In genomic region chr5:33936381-33937016, GRCh38 we compare ENCODE assay signal across 11 cellular contexts. TPM values are rescaled to one million over a fixed set of nuclear protein-coding genes. Genes with fewer than 3 reads are reported as not detected.
DNase-seq lines count a peak whose midpoint lies in the region; ATAC-seq and TF ChIP-seq lines count a peak whose summit lies in the region.
"Had no signal": no experiment of that assay in that cellular context is flagged by ENCODE, and none has a peak within 500 bp of the region (broad histone marks: within the 10 kb centered on the region; RNA-seq: fewer than 3 reads in every experiment).

RXFP3 (plus strand) TSS chr5:33936386; CDS start chr5:33936741, 355 bp downstream.

- H3K9ac ChIP-seq in neural cell (ENCODE audit: low read length) = peak within 1 kb of the TSS; percentile 35

- no peak within 1 kb of the TSS for H2AFZ ChIP-seq in neural cell (ENCODE audit: low read depth, low read length)

- TF ChIP-seq CTCF in fibroblast of villous mesenchyme (IDR thresholded peaks at IDR 0.05; ENCODE audit: insufficient read depth, low read depth, low read length) (no peak), neural cell (IDR thresholded peaks at IDR 0.05; ENCODE audit: poor library complexity, severe bottlenecking) (no peak)

- peak within 1 kb of the TSS; percentile 46 for H3K4me2 ChIP-seq in neural cell (ENCODE audit: low read length)

- no peak for TF ChIP-seq RAD21 in neural cell (conservative IDR thresholded peaks at IDR 0.05)

- no peak for ATAC-seq in HG02870 (IDR thresholded peaks at IDR 0.05; ENCODE audit: unreplicated experiment)
- ATAC-seq in GM19035 (IDR thresholded peaks at IDR 0.05; ENCODE audit: unreplicated experiment) = no peak

- peaks cover 23% of the 10 kb centered on the region for H3K27me3 ChIP-seq in neural cell (ENCODE audit: insufficient read depth, low read depth, low read length)

- no peaks in the 10 kb centered on the region for H3K36me3 ChIP-seq in neural cell (ENCODE audit: insufficient read depth, low read length)

- peak within 1 kb of the TSS; percentile 58 for H3K4me3 ChIP-seq in fibroblast of villous mesenchyme (ENCODE audit: low read depth, low read length)
- peak within 1 kb of the TSS; percentile 67 for H3K4me3 ChIP-seq in neural cell (ENCODE audit: low read length)

- no peak for TF ChIP-seq EP300 in neural cell (conservative IDR thresholded peaks at IDR 0.05; ENCODE audit: poor library complexity, severe bottlenecking)

- H3K79me2 ChIP-seq in neural cell (replicated peaks; ENCODE audit: insufficient read depth, low read length) = no peaks in the 10 kb centered on the region

- H3K9me2 ChIP-seq in neural cell (ENCODE audit: insufficient read depth, low read length) = no peaks in the 10 kb centered on the region

- DNase-seq in COLO668 (lab: John Stamatoyannopoulos, UW; ENCODE audit: unreplicated experiment) (peak; percentile 58), NCI-H345 treated with DMSO at 0.1 percent for 48 hours (lab: John Stamatoyannopoulos, UW; ENCODE audit: unreplicated experiment) (peak; percentile 52), fibroblast of villous mesenchyme (ENCODE audit: low read depth) (no peak), T-helper 1 cell (no peak)
- DNase-seq in activated CD8-positive, alpha-beta memory T cell treated with anti-CD3 and anti-CD28 coated beads, Interleukin-2, amount 50 U/mL, for 4 hours = no peak
- DNase-seq: DND-41 had no signal

- no peaks in the 10 kb centered on the region for H3K9me3 ChIP-seq in neural cell (ENCODE audit: low read length)

- no peaks in the 10 kb centered on the region for H3F3A ChIP-seq in neural cell (ENCODE audit: insufficient read depth, low read length, poor library complexity, severe bottlenecking)

- H4K20me1 ChIP-seq in neural cell (ENCODE audit: insufficient read depth) = no peaks in the 10 kb centered on the region

- H3K27ac ChIP-seq in neural cell (ENCODE audit: low read length) = no peak within 1 kb of the TSS

TF ChIP-seq in neural cell, 6 proteins besides CTCF, POLR2A, EP300 and RAD21:
- no peak for TF ChIP-seq SMC3 (conservative IDR thresholded peaks at IDR 0.05; ENCODE audit: poor library complexity)
- TF ChIP-seq REST (IDR thresholded peaks at IDR 0.05; ENCODE audit: borderline replicate concordance) = no peak
- TF ChIP-seq TAF1 (IDR thresholded peaks at IDR 0.05; ENCODE audit: low read depth) = no peak
- TF ChIP-seq MXI1 (conservative IDR thresholded peaks at IDR 0.05; ENCODE audit: poor library complexity, severe bottlenecking) = no peak
- TF ChIP-seq EZH2 (IDR thresholded peaks at IDR 0.05; ENCODE audit: borderline replicate concordance, insufficient read depth, low read length, poor library complexity, severe bottlenecking) = no peak
- no peak for TF ChIP-seq POLR2AphosphoS5 (IDR thresholded peaks at IDR 0.05)

RNA-seq across cellular contexts. Expression of gene RXFP3, which starts in this region (rescaled TPM):
- under 0.01 TPM in 1 of 2 replicates, not detected in the other for total RNA-seq in fibroblast of villous mesenchyme
- not detected in 2 replicates for polyA plus RNA-seq in neural cell
- polyA minus RNA-seq in neural cell = 0.24 and 0.46 TPM in 2 replicates
- total RNA-seq: activated CD8-positive, alpha-beta T cell treated with anti-CD3 and anti-CD28 coated beads, Interleukin-2, amount 10 ng/mL, durations not matched to agents 7 days and 5 days; NCI-H460 had no signal

Comparison
In these comparisons a context has a peak if more than half of its experiments do, and no peak if none do; other contexts are left out.
1. DNase-seq: peak in COLO668 (single experiment) and NCI-H345 treated with DMSO at 0.1 percent for 48 hours (single experiment); none in fibroblast of villous mesenchyme (single experiment), activated CD8-positive, alpha-beta memory T cell treated with anti-CD3 and anti-CD28 coated beads, Interleukin-2, amount 50 U/mL, for 4 hours (single experiment) and T-helper 1 cell (0 of 5).